ENCODE assay signal across 9 cellular contexts in genomic region chr6:36676142-36677058, GRCh38. TPM values are rescaled to one million over a fixed set of nuclear protein-coding genes. Genes with fewer than 3 reads are reported as not detected.
DNase-seq lines count a peak whose midpoint lies in the region; TF ChIP-seq lines count a peak whose summit lies in the region.
"Had no signal": no experiment of that assay in that cellular context is flagged by ENCODE, and none has a peak within 500 bp of the region (broad histone marks: within the 10 kb centered on the region; RNA-seq: fewer than 3 reads in every experiment).

No MANE protein-coding gene starts in this region.

- H3K27me3 ChIP-seq in HUES6 (ENCODE audit: control insufficient read depth, insufficient read depth, low read length) (peaks cover 15% of the 10 kb centered on the region; the same call in 1 of the 2 replicates), muscle layer of duodenum (ENCODE audit: low read depth, low read length) (no peaks in the 10 kb centered on the region)

- DNase-seq in CD1c-positive myeloid dendritic cell (ENCODE audit: extremely low spot score) (peak; percentile 77), astrocyte of the hippocampus (ENCODE audit: low read depth, low spot score) (peak; percentile 78), Ammon's horn (ENCODE audit: low spot score) (no peak), HEK293T (ENCODE audit: extremely low spot score) (no peak), immature natural killer cell (no peak), ureter (ENCODE audit: low spot score) (no peak)
- DNase-seq: naive B cell had no signal

- H3K4me3 ChIP-seq in HUES6 (ENCODE audit: low read depth, low read length) (peak overlapping the region; percentile 32; the same call in 1 of the 2 replicates), muscle layer of duodenum (ENCODE audit: low read depth in 1 of 2, low read length in 2 of 2) (peak overlapping the region in 1 of 2 donors; percentile 38)

- H3K4me3 Mint-ChIP-seq in immature natural killer cell = peak overlapping the region in 1 of 5 donors; percentile 84

- CTCF ChIA-PET in HEK293T (lab: Yijun Ruan, JAX) = interaction anchor here (0.7 to 0.9 kb wide), 2 partner anchors 9 to 61 kb away, joined by 3 read pairs; no protein-coding TSS in a partner anchor

- H3K36me3 Mint-ChIP-seq in immature natural killer cell = no peaks in the 10 kb centered on the region
- H3K36me3 Mint-ChIP-seq: naive B cell had no signal

- H3K27ac Mint-ChIP-seq in immature natural killer cell = peak overlapping the region in 3 of 6 donors; percentile 14 to 75 (median 43)

- peaks cover 20 to 24% (median 24%) of the 10 kb centered on the region in 3 donors for H3K27me3 Mint-ChIP-seq in immature natural killer cell (ENCODE audit: low read depth in 3 of 3)

- H3K9ac ChIP-seq in HUES6 (ENCODE audit: low read length) = peak overlapping the region; percentile 87

- peaks cover 24 to 29% of the 10 kb centered on the region in 2 donors for H3K4me1 Mint-ChIP-seq in immature natural killer cell

- H3K9me3 ChIP-seq in HUES6 (ENCODE audit: control insufficient read depth, insufficient read depth, low read depth, low read length) (no peaks in the 10 kb centered on the region), muscle layer of duodenum (ENCODE audit: control insufficient read depth in 1 of 2, low read length in 2 of 2) (no peaks in the 10 kb centered on the region)

- H3K36me3 ChIP-seq in HUES6 (ENCODE audit: control insufficient read depth, insufficient read depth, low read length) = no peaks in the 10 kb centered on the region
- H3K36me3 ChIP-seq in muscle layer of duodenum (ENCODE audit: control insufficient read depth in 1 of 2, insufficient read depth in 2 of 2, low read length in 2 of 2) = peaks cover 0 to 9% of the 10 kb centered on the region in 2 donors

- POLR2A ChIA-PET in HEK293T (lab: Yijun Ruan, JAX) = interaction anchor here (2.4 kb wide), 1 partner anchor 10 kb away, joined by 13 read pairs; no protein-coding TSS in a partner anchor

- peaks cover 0 to 2% (median 0%) of the 10 kb centered on the region in 6 donors for H3K9me3 Mint-ChIP-seq in immature natural killer cell

- H3K4me1 ChIP-seq in HUES6 (ENCODE audit: control insufficient read depth, insufficient read depth, low read length) (peaks cover 31% of the 10 kb centered on the region), muscle layer of duodenum (ENCODE audit: control insufficient read depth in 1 of 2, insufficient read depth in 2 of 2, low read length in 2 of 2) (peaks cover 12 to 23% of the 10 kb centered on the region in 2 donors)

- peak overlapping the region; percentile 68 for H3K27ac ChIP-seq in HUES6 (ENCODE audit: low read depth, low read length)
- peak overlapping the region; percentile 88 for H3K27ac ChIP-seq in muscle layer of duodenum (ENCODE audit: low read length)

TF ChIP-seq in HEK293T, 16 proteins besides CTCF, POLR2A, EP300 and RAD21:
- no peak for TF ChIP-seq FOXA1 (IDR thresholded peaks at IDR 0.05)
- TF ChIP-seq PKNOX1 (IDR thresholded peaks at IDR 0.05) = no peak
- TF ChIP-seq NFRKB (IDR thresholded peaks at IDR 0.05) = no peak

RNA-seq across cellular contexts. Expression of gene CDKN1A, which starts 2.1 kb away (rescaled TPM):
- polyA plus RNA-seq in immature natural killer cell = 10 to 100 TPM in 1 of 3 donors, 1 to 10 TPM in 2; 3.3 to 13.6 (median 7.0) TPM
- 82.8 TPM for total RNA-seq in ureter

RNA-seq across cellular contexts. Expression of gene RAB44, which starts 21.2 kb away (rescaled TPM):
- polyA plus RNA-seq in immature natural killer cell = not detected
- total RNA-seq in ureter = 1.0 TPM

Comparison
In these comparisons a context has a peak if more than half of its experiments do, and no peak if none do; other contexts are left out.
1. DNase-seq: peak in CD1c-positive myeloid dendritic cell (single experiment) and astrocyte of the hippocampus (single experiment); none in Ammon's horn (single experiment), HEK293T (single experiment), immature natural killer cell (0 of 3) and ureter (single experiment).